Comparison of ENCODE assay signal across 8 cellular contexts in the genomic region with DNA sequence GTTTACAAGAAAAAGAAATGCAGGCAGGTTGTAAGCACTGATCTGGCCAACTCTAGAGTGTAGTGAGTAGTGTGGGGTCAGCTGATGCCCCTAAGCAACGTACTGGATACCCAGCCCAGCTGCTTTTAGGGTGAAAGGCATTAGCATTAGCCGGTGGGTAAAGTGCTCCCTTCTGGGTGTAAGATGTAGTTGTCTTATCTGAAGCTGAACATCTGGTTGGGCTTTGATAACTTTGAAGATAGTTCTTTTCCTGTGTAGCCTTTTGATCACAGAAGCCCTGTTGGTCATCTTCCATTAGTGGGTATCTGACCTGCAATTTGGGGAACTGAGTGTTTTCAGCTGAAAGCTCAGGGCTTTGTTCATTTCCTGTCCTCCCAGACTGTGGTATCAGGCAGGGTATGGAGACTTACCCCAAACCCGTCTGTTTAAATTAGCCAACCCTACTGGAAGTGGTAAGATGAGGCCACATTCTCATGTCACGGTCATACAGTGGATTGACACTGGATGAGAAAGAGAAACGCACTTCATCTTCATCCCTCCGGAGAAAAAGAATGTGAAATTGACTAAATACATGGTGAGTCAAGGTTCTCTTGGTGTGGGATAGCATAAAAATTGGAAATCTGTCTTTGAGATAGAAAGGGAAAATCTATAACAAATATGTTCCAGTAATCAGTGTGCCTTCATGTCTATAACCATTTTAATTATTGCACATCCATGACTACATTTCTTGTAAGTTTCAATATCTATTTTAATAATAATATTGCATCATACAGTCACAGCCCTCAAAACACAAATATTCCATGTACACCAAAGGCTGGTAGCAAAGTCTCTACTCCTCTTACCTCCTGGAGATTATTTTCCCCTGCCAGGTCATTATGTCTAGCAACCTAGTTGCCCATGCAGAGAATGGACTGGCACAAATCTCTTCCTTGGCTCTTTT. TPM values are rescaled to one million over a fixed set of nuclear protein-coding genes. Genes with fewer than 3 reads are reported as not detected.
DNase-seq lines count a peak whose midpoint lies in the region; ATAC-seq, FAIRE-seq and TF ChIP-seq lines count a peak whose summit lies in the region.

No MANE protein-coding gene starts in this region.

- peaks cover 97% of the 10 kb centered on the region for H3K36me3 Mint-ChIP-seq in activated T-helper 17 cell treated with anti-CD3 and anti-CD28 coated beads, Interleukin-2, amount 50 U/mL, for 72 hours (ENCODE audit: low read depth)
- H3K36me3 Mint-ChIP-seq in progenitor cell of endocrine pancreas (ENCODE audit: insufficient read depth) = no peaks in the 10 kb centered on the region

- ATAC-seq in GM21360 (IDR thresholded peaks at IDR 0.05; ENCODE audit: unreplicated experiment) = peak; percentile 57
- ATAC-seq in HG03558 (IDR thresholded peaks at IDR 0.05; ENCODE audit: extremely low read depth, unreplicated experiment) = peak; percentile 38
- ATAC-seq in activated T-helper 17 cell treated with anti-CD3 and anti-CD28 coated beads, Interleukin-2, amount 50 U/mL, for 72 hours (replicated peaks) = peak; percentile 69

- TF ChIP-seq CTCF in GM06990 (IDR thresholded peaks at IDR 0.05; ENCODE audit: insufficient read depth, low read length, poor library complexity, severe bottlenecking) (no peak), progenitor cell of endocrine pancreas (IDR thresholded peaks at IDR 0.05; ENCODE audit: unreplicated experiment) (no peak)

- peak overlapping the region; percentile 89 for H3K4me3 ChIP-seq in GM06990 (replicated peaks; ENCODE audit: low read depth, low read length)

- no peaks in the 10 kb centered on the region for H3K27me3 ChIP-seq in GM06990 (replicated peaks; ENCODE audit: control insufficient read depth, insufficient read depth, low read length)

- H3K36me3 ChIP-seq in GM06990 (ENCODE audit: control insufficient read depth, insufficient read depth, low read length) = peaks cover 6% of the 10 kb centered on the region

- H3K27me3 Mint-ChIP-seq in activated T-helper 17 cell treated with anti-CD3 and anti-CD28 coated beads, Interleukin-2, amount 50 U/mL, for 72 hours = no peaks in the 10 kb centered on the region
- H3K27me3 Mint-ChIP-seq in progenitor cell of endocrine pancreas = no peaks in the 10 kb centered on the region

- H3K4me1 Mint-ChIP-seq in activated T-helper 17 cell treated with anti-CD3 and anti-CD28 coated beads, Interleukin-2, amount 50 U/mL, for 72 hours = peaks cover 52% of the 10 kb centered on the region
- no peaks in the 10 kb centered on the region for H3K4me1 Mint-ChIP-seq in progenitor cell of endocrine pancreas (ENCODE audit: low read depth)

- H3K27ac Mint-ChIP-seq in activated T-helper 17 cell treated with anti-CD3 and anti-CD28 coated beads, Interleukin-2, amount 50 U/mL, for 72 hours = peak overlapping the region; percentile 100
- H3K27ac Mint-ChIP-seq in progenitor cell of endocrine pancreas = no peak overlapping the region

- H3K4me3 Mint-ChIP-seq in activated T-helper 17 cell treated with anti-CD3 and anti-CD28 coated beads, Interleukin-2, amount 50 U/mL, for 72 hours = peak overlapping the region; percentile 99
- H3K4me3 Mint-ChIP-seq in progenitor cell of endocrine pancreas (ENCODE audit: low read depth) = no peak overlapping the region

- FAIRE-seq in frontal cortex (lab: Jason Lieb, UNC) = no peak

- H3K9me3 Mint-ChIP-seq in activated T-helper 17 cell treated with anti-CD3 and anti-CD28 coated beads, Interleukin-2, amount 50 U/mL, for 72 hours = no peaks in the 10 kb centered on the region
- no peaks in the 10 kb centered on the region for H3K9me3 Mint-ChIP-seq in progenitor cell of endocrine pancreas (ENCODE audit: low read depth)

- DNase-seq in GM06990 (ENCODE audit: extremely low read depth, insufficient read length) = peak; percentile 75
- peak; percentile 67 for DNase-seq in stimulated activated CD8-positive, alpha-beta memory T cell treated with anti-CD3 and anti-CD28 coated beads, Interleukin-4, amount 100 ng/mL, for 48 hours
- no peak for DNase-seq in progenitor cell of endocrine pancreas (ENCODE audit: low spot score, unreplicated experiment)
- no peak for DNase-seq in frontal cortex (ENCODE audit: low spot score in 2 of 2)
- no peak for DNase-seq in ureter (ENCODE audit: low spot score)

RNA-seq across cellular contexts. Expression of a gene that starts 8.7 kb away (rescaled TPM):
- 100 to 1,000 TPM; 107 to 117 TPM for total RNA-seq in activated T-helper 17 cell treated with anti-CD3 and anti-CD28 coated beads, Interleukin-2, amount 50 U/mL, for 72 hours
- total RNA-seq in progenitor cell of endocrine pancreas = 4.5 and 5.5 TPM in 2 replicates
- 0.41 TPM for total RNA-seq in frontal cortex
- total RNA-seq in ureter = 7.7 TPM

Comparison
In these comparisons a context has a peak if more than half of its experiments do, and no peak if none do; other contexts are left out.
1. DNase-seq: peak in GM06990 (single experiment) and stimulated activated CD8-positive, alpha-beta memory T cell treated with anti-CD3 and anti-CD28 coated beads, Interleukin-4, amount 100 ng/mL, for 48 hours (single experiment); none in progenitor cell of endocrine pancreas (single experiment), frontal cortex (0 of 2) and ureter (single experiment).
2. RNA of a gene that starts 8.7 kb away (total RNA-seq): 107 to 117 TPM in activated T-helper 17 cell treated with anti-CD3 and anti-CD28 coated beads, Interleukin-2, amount 50 U/mL, for 72 hours; 7.7 TPM in ureter (single experiment), 4.5 to 5.5 TPM in progenitor cell of endocrine pancreas and 0.41 TPM in frontal cortex (single experiment); every median in the first group is over 10 times any median in the second.
3. Peak in every context shown above with its lines, with median percentiles within 50 percentile points of each other: ATAC-seq.